Comparison of ENCODE assay signal across 11 cellular contexts in the genomic region with DNA sequence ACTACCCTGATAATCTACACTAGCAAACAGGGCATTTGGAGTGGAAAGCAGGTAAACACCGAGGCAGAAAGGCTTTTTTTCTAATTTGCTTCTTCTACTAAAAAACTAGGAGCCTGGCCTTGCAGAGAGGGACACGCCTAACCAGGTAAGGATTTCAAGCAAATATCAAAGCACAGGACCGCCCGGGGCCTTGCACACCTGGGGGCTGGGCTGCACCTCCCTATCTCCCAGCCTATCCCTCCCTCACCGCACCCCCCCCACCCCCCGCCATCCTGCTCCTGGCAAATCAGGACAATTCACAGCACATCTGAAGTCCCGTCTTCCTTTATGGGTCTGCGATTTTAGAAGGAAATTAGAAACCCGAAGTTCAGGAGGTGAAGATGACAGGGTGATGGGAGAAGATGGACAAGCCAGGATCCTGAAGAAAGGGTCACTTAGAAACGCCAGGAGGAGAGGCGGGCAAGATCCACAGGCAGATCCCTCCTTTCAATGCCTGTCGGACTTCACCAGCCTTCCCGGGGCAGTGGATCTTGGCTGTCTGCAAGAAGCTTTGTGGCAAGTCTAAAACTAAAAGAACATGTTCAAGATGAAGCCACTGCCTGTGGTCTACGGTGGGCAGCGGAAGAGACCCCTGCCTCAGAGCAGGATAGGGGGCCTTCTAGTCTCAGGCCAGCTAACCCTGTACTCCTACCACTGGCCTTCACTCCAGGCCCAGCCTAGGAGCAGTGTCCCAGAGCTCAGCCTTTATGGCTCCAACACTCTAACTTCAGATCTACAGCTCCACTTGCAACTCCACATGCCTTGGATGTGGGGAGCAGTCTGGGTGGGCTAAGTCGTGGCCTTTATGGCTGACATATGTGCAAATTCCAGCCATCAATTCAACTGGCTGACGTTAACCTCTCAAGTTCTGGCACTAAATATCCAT. TPM values are rescaled to one million over a fixed set of nuclear protein-coding genes. Genes with fewer than 3 reads are reported as not detected.
DNase-seq lines count a peak whose midpoint lies in the region; FAIRE-seq and TF ChIP-seq lines count a peak whose summit lies in the region.
"Had no signal": no experiment of that assay in that cellular context is flagged by ENCODE, and none has a peak within 500 bp of the region (broad histone marks: within the 10 kb centered on the region; RNA-seq: fewer than 3 reads in every experiment).

No MANE protein-coding gene starts in this region.

- no peak overlapping the region for H2AFZ ChIP-seq in trophoblast cell (ENCODE audit: insufficient read depth, low read length, poor library complexity)

- DNase-seq in AG04449 (ENCODE audit: low read depth, low spot score) (no peak), SK-N-MC (ENCODE audit: low read depth, low spot score) (no peak), foreskin fibroblast (peak in 1 of 2 donors; percentile 32), trophoblast cell (no peak), LoVo (ENCODE audit: low spot score) (no peak), D721Med (ENCODE audit: insufficient read length, low spot score) (no peak), NCI-H526 (lab: John Stamatoyannopoulos, UW) (no peak)
- DNase-seq in activated T-helper 1 cell treated with anti-CD3 and anti-CD28 coated beads, Interleukin-12 subunit alpha, Interleukin-12 subunit beta, Interleukin-2, Interleukin-4 antibody, amounts not matched to agents 30 ng/mL and 10 ng/mL and 1 ng/mL, durations not matched to agents 14 hours and 24 hours and 36 hours (ENCODE audit: low spot score): no peak
- DNase-seq: CD4-positive, alpha-beta T cell; NCI-H1048 had no signal

- peak overlapping the region; percentile 85 for H2BK5ac ChIP-seq in trophoblast cell (ENCODE audit: low read depth, low read length, poor library complexity)

- no peaks in the 10 kb centered on the region for H3K36me3 ChIP-seq in SK-N-MC (ENCODE audit: insufficient read depth, low read length)
- peaks cover 11 to 12% of the 10 kb centered on the region in 2 experiments for H3K36me3 ChIP-seq in trophoblast cell (ENCODE audit: control insufficient read depth in 1 of 2, insufficient read depth in 2 of 2, low read length in 2 of 2)

- H3K27ac Mint-ChIP-seq in activated T-helper 1 cell treated with anti-CD3 and anti-CD28 coated beads, Interleukin-12 subunit alpha, Interleukin-12 subunit beta, Interleukin-2, Interleukin-4 antibody, amounts not matched to agents 30 ng/mL and 10 ng/mL and 1 ng/mL, durations not matched to agents 14 hours and 24 hours and 36 hours: no peak overlapping the region
- H3K27ac Mint-ChIP-seq: CD4-positive, alpha-beta T cell had no signal

- H3K4me3 Mint-ChIP-seq in activated T-helper 1 cell treated with anti-CD3 and anti-CD28 coated beads, Interleukin-12 subunit alpha, Interleukin-12 subunit beta, Interleukin-2, Interleukin-4 antibody, amounts not matched to agents 30 ng/mL and 10 ng/mL and 1 ng/mL, durations not matched to agents 14 hours and 24 hours and 36 hours: no peak overlapping the region
- H3K4me3 Mint-ChIP-seq: CD4-positive, alpha-beta T cell had no signal

- no peaks in the 10 kb centered on the region for H3K9me3 ChIP-seq in SK-N-MC (ENCODE audit: low read depth, low read length)
- H3K9me3 ChIP-seq in trophoblast cell (ENCODE audit: insufficient read depth, low read depth, low read length): peaks cover 4% of the 10 kb centered on the region

- no peak overlapping the region for H3K23ac ChIP-seq in trophoblast cell (ENCODE audit: low read length)

- no peaks in the 10 kb centered on the region for H3K9me3 Mint-ChIP-seq in activated T-helper 1 cell treated with anti-CD3 and anti-CD28 coated beads, Interleukin-12 subunit alpha, Interleukin-12 subunit beta, Interleukin-2, Interleukin-4 antibody, amounts not matched to agents 30 ng/mL and 10 ng/mL and 1 ng/mL, durations not matched to agents 14 hours and 24 hours and 36 hours
- H3K9me3 Mint-ChIP-seq: CD4-positive, alpha-beta T cell had no signal

- H3K4me3 ChIP-seq in AG04449 (ENCODE audit: low read depth, low read length): peak overlapping the region; percentile 73
- peak overlapping the region; percentile 76 for H3K4me3 ChIP-seq in SK-N-MC
- peak overlapping the region; percentile 59 to 65 for H3K4me3 ChIP-seq in foreskin fibroblast (ENCODE audit: low read depth in 1 of 2, low read length in 2 of 2)
- no peak overlapping the region for H3K4me3 ChIP-seq in trophoblast cell (ENCODE audit: low read depth, low read length)

- peak overlapping the region; percentile 43 for H2AK5ac ChIP-seq in trophoblast cell (ENCODE audit: low read length)

- H3K14ac ChIP-seq in trophoblast cell (ENCODE audit: low read length): peak overlapping the region; percentile 84

- H4K91ac ChIP-seq in trophoblast cell (ENCODE audit: low read depth, low read length): peak overlapping the region; percentile 83

- CTCF ChIA-PET in AG04449 (lab: Yijun Ruan, JAX): interaction anchor here (0.8 to 2.2 kb wide), 4 partner anchors 15 to 281 kb away, joined by 3 to 10 read pairs (median 4); no protein-coding TSS in a partner anchor

- no peaks in the 10 kb centered on the region for H3K4me1 Mint-ChIP-seq in activated T-helper 1 cell treated with anti-CD3 and anti-CD28 coated beads, Interleukin-12 subunit alpha, Interleukin-12 subunit beta, Interleukin-2, Interleukin-4 antibody, amounts not matched to agents 30 ng/mL and 10 ng/mL and 1 ng/mL, durations not matched to agents 14 hours and 24 hours and 36 hours (ENCODE audit: low read depth)

- WGBS in trophoblast cell (ENCODE audit: extremely low coverage, insufficient coverage, insufficient read length): no CpG with 5 or more reads among the region's 17 CpGs

- intact Hi-C loops in activated T-helper 1 cell treated with anti-CD3 and anti-CD28 coated beads, Interleukin-12 subunit alpha, Interleukin-12 subunit beta, Interleukin-2, Interleukin-4 antibody, amounts not matched to agents 30 ng/mL and 10 ng/mL and 1 ng/mL, durations not matched to agents 14 hours and 24 hours and 36 hours (cut with micrococcal nuclease): loop anchor here (10.0 kb wide), 1 partner anchor 93 kb away; no protein-coding TSS in a partner anchor

- H3K36me3 Mint-ChIP-seq in activated T-helper 1 cell treated with anti-CD3 and anti-CD28 coated beads, Interleukin-12 subunit alpha, Interleukin-12 subunit beta, Interleukin-2, Interleukin-4 antibody, amounts not matched to agents 30 ng/mL and 10 ng/mL and 1 ng/mL, durations not matched to agents 14 hours and 24 hours and 36 hours (ENCODE audit: low read depth): no peaks in the 10 kb centered on the region

- peak overlapping the region; percentile 20 for H2BK120ac ChIP-seq in trophoblast cell (ENCODE audit: insufficient read depth, low read length, poor library complexity)

- H3K27me3 Mint-ChIP-seq in activated T-helper 1 cell treated with anti-CD3 and anti-CD28 coated beads, Interleukin-12 subunit alpha, Interleukin-12 subunit beta, Interleukin-2, Interleukin-4 antibody, amounts not matched to agents 30 ng/mL and 10 ng/mL and 1 ng/mL, durations not matched to agents 14 hours and 24 hours and 36 hours (ENCODE audit: insufficient read depth): peaks cover 7% of the 10 kb centered on the region

- H3K18ac ChIP-seq in trophoblast cell (ENCODE audit: low read length): peak overlapping the region; percentile 81

- TF ChIP-seq CTCF in AG04449 (IDR thresholded peaks at IDR 0.05; ENCODE audit: insufficient read depth, low read length, missing control alignments) (no peak), foreskin fibroblast (IDR thresholded peaks at IDR 0.05; ENCODE audit: low read depth, low read length) (no peak), D721Med (IDR thresholded peaks at IDR 0.05; ENCODE audit: insufficient read depth, missing control alignments) (no peak)

- H3K79me2 ChIP-seq in trophoblast cell (ENCODE audit: control insufficient read depth, insufficient read depth, low read length, poor library complexity): peaks cover 21% of the 10 kb centered on the region

- POLR2A ChIA-PET in AG04449 (lab: Yijun Ruan, JAX): no interaction called here

- H2BK12ac ChIP-seq in trophoblast cell (ENCODE audit: low read length): peak overlapping the region; percentile 73

- peak overlapping the region; percentile 79 for H4K8ac ChIP-seq in trophoblast cell (ENCODE audit: low read depth, low read length)

- H3K27me3 ChIP-seq in trophoblast cell (ENCODE audit: insufficient read depth, low read length): no peaks in the 10 kb centered on the region

- H3K4me1 ChIP-seq in trophoblast cell (ENCODE audit: control insufficient read depth in 1 of 2, insufficient read depth in 2 of 2, low read length in 2 of 2): peaks cover 49 to 69% of the 10 kb centered on the region in 2 experiments

- H3K27ac ChIP-seq in SK-N-MC (no peak overlapping the region), trophoblast cell (ENCODE audit: low read depth, low read length) (peak overlapping the region; percentile 91)

- peaks cover 63% of the 10 kb centered on the region for H3K79me1 ChIP-seq in trophoblast cell (ENCODE audit: low read length)

- no peak for FAIRE-seq in D721Med (lab: Jason Lieb, UNC)
- FAIRE-seq: frontal cortex had no signal

- peak overlapping the region; percentile 70 for H3K4me2 ChIP-seq in trophoblast cell (ENCODE audit: low read length)

- H3K4ac ChIP-seq in trophoblast cell (ENCODE audit: low read depth, low read length): peak overlapping the region; percentile 80

- H3K9ac ChIP-seq in SK-N-MC (ENCODE audit: insufficient read length) (no peak overlapping the region), trophoblast cell (ENCODE audit: low read length) (peak overlapping the region; percentile 90)

- peak overlapping the region; percentile 11 for H4K12ac ChIP-seq in trophoblast cell (ENCODE audit: low read depth, low read length)

RNA-seq across cellular contexts. Expression of gene TNS3, which starts 43.9 kb away (rescaled TPM):
- polyA plus RNA-seq in trophoblast cell (2013): 85.9 and 86.5 TPM in 2 replicates
- total RNA-seq in activated T-helper 1 cell treated with anti-CD3 and anti-CD28 coated beads, Interleukin-12 subunit alpha, Interleukin-12 subunit beta, Interleukin-2, Interleukin-4 antibody, amounts not matched to agents 30 ng/mL and 10 ng/mL and 1 ng/mL, durations not matched to agents 14 hours and 24 hours and 36 hours: 4.1 and 5.8 TPM in 2 replicates
